In the genomic region with DNA sequence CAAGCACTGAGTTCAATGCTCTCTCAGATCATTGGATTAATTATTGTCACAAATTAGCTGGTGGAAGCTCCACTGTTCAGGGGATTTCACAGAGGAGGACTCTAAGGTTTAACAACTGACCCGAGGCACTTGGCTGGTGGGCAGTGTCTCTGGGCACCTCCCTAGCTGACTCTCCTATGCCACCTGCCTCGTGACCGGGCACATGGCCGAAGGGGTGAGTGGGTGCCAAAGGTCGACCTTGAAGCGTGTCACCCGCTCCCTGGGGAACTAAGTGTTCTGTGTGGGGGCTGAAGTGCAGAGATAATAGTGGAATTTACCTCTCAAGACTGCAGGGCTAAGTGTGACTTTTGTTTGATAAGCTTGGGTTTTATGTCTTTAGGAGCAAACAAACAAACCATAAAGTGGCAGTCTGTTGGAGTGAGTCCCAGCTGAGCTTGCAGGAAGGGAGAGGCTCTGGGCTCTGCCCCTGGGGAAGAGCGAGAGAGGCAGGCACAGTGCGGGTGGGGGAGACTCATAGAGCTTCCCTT, we compare ENCODE assay signal across 13 cellular contexts.
A peak's percentile ranks its signal among the peaks of the same experiment; 100 is the strongest.
DNase-seq lines count a peak whose midpoint lies in the region; ATAC-seq, FAIRE-seq and TF ChIP-seq lines count a peak whose summit lies in the region.
"Had no signal": no experiment of that assay in that cellular context is flagged by ENCODE, and none has a peak within 500 bp of the region (broad histone marks: within the 10 kb centered on the region; RNA-seq: fewer than 3 reads in every experiment).

No MANE protein-coding gene starts in this region.

- no peak overlapping the region for H4K8ac ChIP-seq in H9 (replicated peaks; ENCODE audit: insufficient read length, low read depth, low read length)

- H3K4me1 Mint-ChIP-seq in H9, result no peaks in the 10 kb centered on the region
- H3K4me1 Mint-ChIP-seq: natural killer cell had no signal

- no peak overlapping the region for H2BK120ac ChIP-seq in H9 (ENCODE audit: low read depth, low read length, poor library complexity, severe bottlenecking)

- no peak overlapping the region for H3K27ac Mint-ChIP-seq in H9
- H3K27ac Mint-ChIP-seq: natural killer cell had no signal

- no peak overlapping the region for H3K9ac ChIP-seq in H9 (ENCODE audit: extremely low read depth, insufficient read length, low read length)

- no peak overlapping the region for H3K14ac ChIP-seq in H9 (ENCODE audit: insufficient read depth, low read length)

- no peaks in the 10 kb centered on the region for H3K9me3 ChIP-seq in pancreas
- H3K9me3 ChIP-seq in H9 (ENCODE audit: control insufficient read depth, low read depth, low read length), result no peaks in the 10 kb centered on the region
- H3K9me3 ChIP-seq: esophagus squamous epithelium had no signal

- peaks cover 8% of the 10 kb centered on the region for H3K27me3 Mint-ChIP-seq in H9 (ENCODE audit: low read depth)

- H2BK12ac ChIP-seq in H9 (ENCODE audit: insufficient read length, low read depth, low read length), result no peak overlapping the region

- no peak overlapping the region for H3K4me2 ChIP-seq in H9 (ENCODE audit: insufficient read depth, insufficient read length, low read length)

- H3K36me3 Mint-ChIP-seq in H9 (ENCODE audit: insufficient read depth in 1 of 3, low read depth in 3 of 3), result no peaks in the 10 kb centered on the region
- H3K36me3 Mint-ChIP-seq: natural killer cell had no signal

- H3K27ac ChIP-seq in pancreas, result peak overlapping the region; percentile 51 to 77 (median 61)
- no peak overlapping the region for H3K27ac ChIP-seq in H9 (ENCODE audit: insufficient read length, low read depth, low read length)
- H3K27ac ChIP-seq: esophagus squamous epithelium, SK-N-MC had no signal

- H3K79me2 ChIP-seq in H9 (ENCODE audit: insufficient read depth, low read length), result no peaks in the 10 kb centered on the region

- no peaks in the 10 kb centered on the region for H3K36me3 ChIP-seq in pancreas
- H3K36me3 ChIP-seq: esophagus squamous epithelium had no signal

- DNase-seq in DMS53 (lab: John Stamatoyannopoulos, UW) (peak; percentile 60), NCI-H345 (lab: John Stamatoyannopoulos, UW) (peak; percentile 62), epithelial cell of proximal tubule (ENCODE audit: low read depth) (peak; percentile 79), pancreas (peak; percentile 70 to 89 (median 86)), D341Med (ENCODE audit: low spot score) (no peak), H9 (no peak)
- DNase-seq: esophagus squamous epithelium; GDM1; natural killer cell; stimulated activated CD8-positive, alpha-beta memory T cell treated with anti-CD3 and anti-CD28 coated beads, Interleukin-4, amount 100 ng/mL, for 48 hours had no signal

- H2AK5ac ChIP-seq in H9 (ENCODE audit: insufficient read length, low read length), result no peak overlapping the region

- no peak overlapping the region for H4K5ac ChIP-seq in H9 (ENCODE audit: insufficient read length, low read depth, low read length)

- no peak overlapping the region for H3T11ph ChIP-seq in H9 (ENCODE audit: low read length)

- H3K56ac ChIP-seq in H9 (ENCODE audit: insufficient read length, low read depth, low read length), result no peak overlapping the region

- H2BK15ac ChIP-seq in H9 (ENCODE audit: low read depth, low read length), result no peak overlapping the region

- no peak overlapping the region for H4K91ac ChIP-seq in H9 (ENCODE audit: insufficient read length, low read depth, low read length)

- H3K23me2 ChIP-seq in H9 (ENCODE audit: insufficient read length, low read depth, low read length, poor library complexity, severe bottlenecking), result no peaks in the 10 kb centered on the region

- H3K18ac ChIP-seq in H9 (ENCODE audit: insufficient read length, low read depth, low read length), result no peak overlapping the region

- no peaks in the 10 kb centered on the region for H3K9me3 Mint-ChIP-seq in H9
- H3K9me3 Mint-ChIP-seq: natural killer cell had no signal

- no peaks in the 10 kb centered on the region for H3K79me1 ChIP-seq in H9 (ENCODE audit: insufficient read depth, low read depth, low read length, poor library complexity, severe bottlenecking)

- H3K4me3 Mint-ChIP-seq in H9, result no peak overlapping the region
- H3K4me3 Mint-ChIP-seq: natural killer cell had no signal

- H3K4me1 ChIP-seq in pancreas, result peaks cover 8 to 20% (median 13%) of the 10 kb centered on the region in 3 donors
- H3K4me1 ChIP-seq in H9 (ENCODE audit: insufficient read depth, low read length), result no peaks in the 10 kb centered on the region

- no peak overlapping the region for H2AFZ ChIP-seq in H9 (ENCODE audit: low read length)

- FAIRE-seq in pancreas (lab: Jason Lieb, UNC), result peak; percentile 45

- no peaks in the 10 kb centered on the region for H4K20me1 ChIP-seq in H9 (ENCODE audit: control insufficient read depth, insufficient read depth, insufficient read length)

- ATAC-seq in pancreas (peak; percentile 84 to 90 (median 88)), HG02884 (IDR thresholded peaks at IDR 0.05; ENCODE audit: unreplicated experiment) (no peak)
- no peak for ATAC-seq in activated CD4-positive, CD25-positive, alpha-beta regulatory T cell treated with anti-CD3 and anti-CD28 coated beads, Interleukin-2, amount 50 U/mL, for 24 hours
- ATAC-seq: natural killer cell had no signal

- no peak overlapping the region for H3K23ac ChIP-seq in H9 (ENCODE audit: insufficient read length, low read depth, low read length)

- H3K4ac ChIP-seq in H9 (ENCODE audit: low read depth, low read length), result no peak overlapping the region

- no peak overlapping the region for H2BK20ac ChIP-seq in H9 (ENCODE audit: low read depth, low read length, poor library complexity, severe bottlenecking)

- no peaks in the 10 kb centered on the region for H3K27me3 ChIP-seq in pancreas
- no peaks in the 10 kb centered on the region for H3K27me3 ChIP-seq in H9 (ENCODE audit: insufficient read depth, low read length)
- H3K27me3 ChIP-seq: esophagus squamous epithelium had no signal

- WGBS in pancreas, 2 donors, result 17 to 18% methylated on average over 9 of the region's 9 CpGs
- no CpG with 5 or more reads among the region's 9 CpGs for WGBS in H9 (ENCODE audit: extremely low coverage, insufficient read length, low lambda C conversion rate)

- intact Hi-C loops in pancreas (cut with DNase I), result no loop called here

- no peak overlapping the region for H3K4me3 ChIP-seq in epithelial cell of proximal tubule (ENCODE audit: low read depth, low read length)
- no peak overlapping the region for H3K4me3 ChIP-seq in pancreas
- H3K4me3 ChIP-seq: esophagus squamous epithelium, SK-N-MC had no signal

- H2BK5ac ChIP-seq in H9 (ENCODE audit: insufficient read length, low read length), result no peak overlapping the region

- TF ChIP-seq CTCF in epithelial cell of proximal tubule (conservative IDR thresholded peaks at IDR 0.05; ENCODE audit: low read depth, low read length) (no peak), pancreas (IDR thresholded peaks at IDR 0.05) (no peak), H9 (conservative IDR thresholded peaks at IDR 0.05) (no peak)

Comparison
In these comparisons a context has a peak if more than half of its experiments do, and no peak if none do; other contexts are left out.
1. DNase-seq: peak in DMS53 (single experiment), NCI-H345 (single experiment), epithelial cell of proximal tubule (single experiment) and pancreas (6 of 6); none in D341Med (single experiment) and H9 (single experiment).
2. ATAC-seq: peak in pancreas (4 of 4); none in activated CD4-positive, CD25-positive, alpha-beta regulatory T cell treated with anti-CD3 and anti-CD28 coated beads, Interleukin-2, amount 50 U/mL, for 24 hours (0 of 2) and HG02884 (single experiment).